Comparison of ENCODE assay signal across 9 cellular contexts in the genomic region with DNA sequence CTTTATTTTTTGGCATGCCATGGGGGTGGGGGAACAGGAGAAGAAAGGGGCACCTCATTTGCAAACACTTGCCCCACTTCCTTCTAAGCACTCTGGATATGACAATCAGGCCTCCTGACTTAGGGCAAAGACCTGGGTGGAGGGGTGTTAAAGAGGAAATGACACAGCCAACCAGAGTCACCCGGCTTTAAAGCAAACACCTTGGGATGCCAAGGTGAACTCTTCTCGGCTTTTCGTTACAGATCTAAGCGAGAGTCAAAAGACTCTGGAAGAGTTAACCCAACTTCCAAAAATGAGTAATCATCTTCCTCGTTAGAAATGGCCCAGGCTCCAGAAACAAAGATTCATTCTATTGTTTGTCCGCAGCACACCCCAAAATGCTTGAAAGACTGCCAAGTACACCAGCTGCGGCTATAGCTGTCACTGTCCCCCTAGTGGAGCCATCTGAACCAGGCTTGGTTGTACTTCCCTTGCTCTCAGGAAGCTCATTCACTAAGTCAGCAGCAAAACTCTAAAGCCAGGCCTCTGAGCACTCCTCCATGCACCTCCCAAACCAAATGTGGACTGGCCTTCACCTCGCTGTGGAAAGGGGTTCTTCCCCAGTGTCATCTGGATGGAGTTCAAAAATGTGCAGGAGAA. TPM values are rescaled to one million over a fixed set of nuclear protein-coding genes. Genes with fewer than 3 reads are reported as not detected.
DNase-seq lines count a peak whose midpoint lies in the region; ATAC-seq and TF ChIP-seq lines count a peak whose summit lies in the region.
"Had no signal": no experiment of that assay in that cellular context is flagged by ENCODE, and none has a peak within 500 bp of the region (broad histone marks: within the 10 kb centered on the region; RNA-seq: fewer than 3 reads in every experiment).

No MANE protein-coding gene starts in this region.

- H3K9me3 Mint-ChIP-seq in activated T-cell treated with anti-CD3 and anti-CD28 coated beads, Interleukin-2, amount 50 U/mL, for 72 hours, result no peaks in the 10 kb centered on the region

- peak; percentile 32 for DNase-seq in NCI-H2171 treated with DMSO at 0.1 percent for 48 hours (lab: John Stamatoyannopoulos, UW)
- no peak for DNase-seq in NCI-H2171 (lab: John Stamatoyannopoulos, UW)
- DNase-seq in NCI-H1105 treated with DMSO at 0.1 percent for 48 hours (lab: John Stamatoyannopoulos, UW), result peak; percentile 7
- DNase-seq in activated T-cell treated with anti-CD3 and anti-CD28 coated beads, Interleukin-2, amount 50 U/mL, for 72 hours, result peak; percentile 75 to 80
- DNase-seq in fibroblast of mammary gland (ENCODE audit: low read depth), result peak; percentile 59
- peak; percentile 91 for DNase-seq in osteoblast (ENCODE audit: insufficient read length, low spot score, missing footprints)
- no peak for DNase-seq in NCI-H146 (lab: John Stamatoyannopoulos, UW)

- peaks cover 22% of the 10 kb centered on the region for H4K20me1 ChIP-seq in osteoblast (ENCODE audit: insufficient read depth, low read length)

- peak overlapping the region; percentile 86 to 92 for H3K4me3 Mint-ChIP-seq in activated T-cell treated with anti-CD3 and anti-CD28 coated beads, Interleukin-2, amount 50 U/mL, for 72 hours

- peaks cover 17% of the 10 kb centered on the region for H3K79me2 ChIP-seq in osteoblast (ENCODE audit: insufficient read depth, low read length)

- H3K27me3 Mint-ChIP-seq in activated T-cell treated with anti-CD3 and anti-CD28 coated beads, Interleukin-2, amount 50 U/mL, for 72 hours (ENCODE audit: low read depth), result no peaks in the 10 kb centered on the region

- H3K36me3 Mint-ChIP-seq in activated T-cell treated with anti-CD3 and anti-CD28 coated beads, Interleukin-2, amount 50 U/mL, for 72 hours (ENCODE audit: insufficient read depth in 2 of 2), result peaks cover 3 to 15% of the 10 kb centered on the region in 2 donors

- H3K4me1 ChIP-seq in osteoblast (ENCODE audit: insufficient read depth, low read length), result peaks cover 22% of the 10 kb centered on the region

- no peak overlapping the region for H3K4me2 ChIP-seq in osteoblast (ENCODE audit: insufficient read depth, low read length)

- H2AFZ ChIP-seq in osteoblast (ENCODE audit: low read length), result no peak overlapping the region

- no peaks in the 10 kb centered on the region for H3K27me3 ChIP-seq in osteoblast (ENCODE audit: insufficient read depth, low read length)

- peaks cover 99% of the 10 kb centered on the region for H3K4me1 Mint-ChIP-seq in activated T-cell treated with anti-CD3 and anti-CD28 coated beads, Interleukin-2, amount 50 U/mL, for 72 hours (ENCODE audit: low read depth)

- H3K9me3 ChIP-seq in osteoblast (ENCODE audit: low read depth, low read length), result no peaks in the 10 kb centered on the region

- H3K4me3 ChIP-seq in fibroblast of mammary gland (ENCODE audit: control insufficient read depth, low read depth, low read length) (no peak overlapping the region), osteoblast (ENCODE audit: insufficient read depth, low read length) (no peak overlapping the region)

- peak overlapping the region; percentile 99 for H3K27ac Mint-ChIP-seq in activated T-cell treated with anti-CD3 and anti-CD28 coated beads, Interleukin-2, amount 50 U/mL, for 72 hours

- H3K36me3 ChIP-seq in osteoblast (ENCODE audit: insufficient read depth, low read length), result no peaks in the 10 kb centered on the region

- ATAC-seq in HG02623 (IDR thresholded peaks at IDR 0.05; ENCODE audit: unreplicated experiment), result peak; percentile 35
- peak; percentile 45 to 48 for ATAC-seq in activated T-cell treated with anti-CD3 and anti-CD28 coated beads, Interleukin-2, amount 50 U/mL, for 72 hours (replicated peaks in 1 of 2)

- H3K27ac ChIP-seq in osteoblast (ENCODE audit: low read depth, low read length), result no peak overlapping the region
- H3K27ac ChIP-seq: C4-2B had no signal

- peak; percentile 27 for TF ChIP-seq CTCF in fibroblast of mammary gland (conservative IDR thresholded peaks at IDR 0.05; ENCODE audit: control insufficient read depth, insufficient read depth, low read depth, low read length)
- peak; percentile 44 for TF ChIP-seq CTCF in osteoblast (IDR thresholded peaks at IDR 0.05; ENCODE audit: extremely low read depth, low read depth, low read length)

RNA-seq across cellular contexts. Expression of gene FAM53B, which starts 24.8 kb away (rescaled TPM):
- 10 to 100 TPM; 30.0 to 37.7 TPM for total RNA-seq in activated T-cell treated with anti-CD3 and anti-CD28 coated beads, Interleukin-2, amount 50 U/mL, for 72 hours
- total RNA-seq in osteoblast, result 12.1 and 12.7 TPM in 2 replicates

Comparison
In these comparisons a context has a peak if more than half of its experiments do, and no peak if none do; other contexts are left out.
1. DNase-seq: peak in NCI-H2171 treated with DMSO at 0.1 percent for 48 hours (single experiment), NCI-H1105 treated with DMSO at 0.1 percent for 48 hours (single experiment), activated T-cell treated with anti-CD3 and anti-CD28 coated beads, Interleukin-2, amount 50 U/mL, for 72 hours (2 of 2), fibroblast of mammary gland (single experiment) and osteoblast (single experiment); none in NCI-H2171 (single experiment) and NCI-H146 (single experiment).